In genomic region chr2:189580662-189581353, GRCh38 we compare ENCODE assay signal across 8 cellular contexts. TPM values are rescaled to one million over a fixed set of nuclear protein-coding genes. Genes with fewer than 3 reads are reported as not detected.
DNase-seq lines count a peak whose midpoint lies in the region; ATAC-seq and TF ChIP-seq lines count a peak whose summit lies in the region.

SLC40A1 (minus strand) TSS chr2:189580786; CDS start chr2:189580460, 326 bp downstream.

- peak within 1 kb of the TSS; percentile 77 for H3K18ac ChIP-seq in neuronal stem cell (ENCODE audit: low read length)

- H3K27ac ChIP-seq in neuronal stem cell (replicated peaks; ENCODE audit: low read length) = no peak within 1 kb of the TSS
- peak within 1 kb of the TSS; percentile 87 to 93 for H3K27ac ChIP-seq in testis

- no peak within 1 kb of the TSS for H3K4ac ChIP-seq in neuronal stem cell (ENCODE audit: low read length)

- H2BK5ac ChIP-seq in neuronal stem cell (ENCODE audit: low read length) = peak within 1 kb of the TSS; percentile 19

- peak; percentile 18 for TF ChIP-seq POLR2A in testis (IDR thresholded peaks at IDR 0.05)

- H3K9ac ChIP-seq in neuronal stem cell (ENCODE audit: low read depth, low read length, poor library complexity) = peak within 1 kb of the TSS; percentile 32

- H3K27me3 ChIP-seq in neuronal stem cell (ENCODE audit: control insufficient read depth in 3 of 3, insufficient read depth in 3 of 3, low read depth in 1 of 3, low read length in 3 of 3) = peaks cover 9 to 41% (median 39%) of the 10 kb centered on the region in 3 experiments
- H3K27me3 ChIP-seq in testis = no peaks in the 10 kb centered on the region

- peak in 1 of 3 experiments; percentile 1 for TF ChIP-seq CTCF in testis (IDR thresholded peaks at IDR 0.05)

- H3K4me3 ChIP-seq in neuronal stem cell (ENCODE audit: low read length in 2 of 2) = peak within 1 kb of the TSS; percentile 62 to 85
- peak within 1 kb of the TSS; percentile 75 to 81 for H3K4me3 ChIP-seq in testis

- H2BK12ac ChIP-seq in neuronal stem cell (ENCODE audit: low read length) = no peak within 1 kb of the TSS

- peaks cover 2 to 5% of the 10 kb centered on the region in 2 donors for H3K4me1 ChIP-seq in neuronal stem cell (ENCODE audit: control insufficient read depth in 2 of 2, insufficient read depth in 1 of 2, low read depth in 1 of 2, low read length in 2 of 2)
- peaks cover 7% of the 10 kb centered on the region for H3K4me1 ChIP-seq in testis

- H2AK5ac ChIP-seq in neuronal stem cell (ENCODE audit: low read depth, low read length) = no peak within 1 kb of the TSS

- H2AFZ ChIP-seq in neuronal stem cell (ENCODE audit: low read length) = peak within 1 kb of the TSS; percentile 99

- peak; percentile 10 for DNase-seq in A172 (ENCODE audit: low spot score)
- peak; percentile 44 to 51 for DNase-seq in SHP77 (lab: John Stamatoyannopoulos, UW)
- peak; percentile 73 for DNase-seq in activated naive CD4-positive, alpha-beta T cell treated with Interleukin-2 at 50 U/mL for 16 hours
- DNase-seq in germinal center (ENCODE audit: low spot score) = peak; percentile 50
- DNase-seq in neuronal stem cell (ENCODE audit: low spot score) = peak; percentile 67
- DNase-seq in testis = peak; percentile 86

- WGBS in neuronal stem cell (ENCODE audit: extremely low coverage in 2 of 2, insufficient read length in 2 of 2, insufficient replicate concordance in 1 of 2), 2 donors = no CpG with 5 or more reads among the region's 78 CpGs
- WGBS in testis, 2 donors = 1% methylated on average over 35 to 52 of the region's 78 CpGs

- ATAC-seq in GM18868 (IDR thresholded peaks at IDR 0.05; ENCODE audit: unreplicated experiment) = peak; percentile 64
- peak; percentile 41 for ATAC-seq in HG03565 (IDR thresholded peaks at IDR 0.05; ENCODE audit: unreplicated experiment)

- no peaks in the 10 kb centered on the region for H3K36me3 ChIP-seq in neuronal stem cell (replicated peaks in 1 of 2; ENCODE audit: control insufficient read depth in 2 of 2, insufficient read depth in 2 of 2, low read length in 2 of 2)
- H3K36me3 ChIP-seq in testis (ENCODE audit: low read depth, missing control alignments) = no peaks in the 10 kb centered on the region

- peak within 1 kb of the TSS; percentile 48 for H3K23ac ChIP-seq in neuronal stem cell (ENCODE audit: low read depth, low read length, poor library complexity)

- peaks cover 1 to 6% of the 10 kb centered on the region in 2 donors for H3K9me3 ChIP-seq in neuronal stem cell (replicated peaks in 1 of 2; ENCODE audit: control insufficient read depth in 2 of 2, insufficient read depth in 1 of 2, low read depth in 1 of 2, low read length in 2 of 2)
- no peaks in the 10 kb centered on the region for H3K9me3 ChIP-seq in testis

- H2BK120ac ChIP-seq in neuronal stem cell (ENCODE audit: low read depth, low read length) = no peak within 1 kb of the TSS

- intact Hi-C loops in testis (cut with DNase I; ENCODE audit: low total_unique reads) = no loop called here

- H3K79me1 ChIP-seq in neuronal stem cell (ENCODE audit: low read depth, low read length) = no peaks in the 10 kb centered on the region

- H4K91ac ChIP-seq in neuronal stem cell (ENCODE audit: low read depth, low read length, poor library complexity) = no peak within 1 kb of the TSS

- peak within 1 kb of the TSS; percentile 90 for H3K4me2 ChIP-seq in neuronal stem cell (ENCODE audit: insufficient read depth, low read length, poor library complexity, severe bottlenecking)

- H2BK15ac ChIP-seq in neuronal stem cell (ENCODE audit: low read length) = peak within 1 kb of the TSS; percentile 30

- no peak within 1 kb of the TSS for H4K8ac ChIP-seq in neuronal stem cell (ENCODE audit: low read depth, low read length)

- no peak within 1 kb of the TSS for H3K14ac ChIP-seq in neuronal stem cell (ENCODE audit: low read length)

RNA-seq across cellular contexts. Expression of gene SLC40A1, which starts in this region (rescaled TPM):
- 1.2 and 1.4 TPM in 2 replicates for total RNA-seq in A172 (2014; rRNA removed; shearing (Covaris generic))
- polyA plus RNA-seq in neuronal stem cell (2013, experiment 1 of 2) = 0.43 TPM
- polyA plus RNA-seq in neuronal stem cell (2013, experiment 2 of 2) = 0.44 TPM
- total RNA-seq in testis = 10 to 100 TPM; 52.3 to 58.7 TPM
- polyA plus RNA-seq in testis (ENCODE audit: insufficient read depth, low read depth, low replicate concordance) = 64.0 TPM

Comparison
In these comparisons a context has a peak if more than half of its experiments do, and no peak if none do; other contexts are left out.
1. RNA of gene SLC40A1 (total RNA-seq): 52.3 to 58.7 TPM in testis; 1.2 to 1.4 TPM in A172; every median in the first group is over 10 times any median in the second.
2. DNase-seq: peak in every context shown above with its lines; median percentile 86 in testis; 73 in activated naive CD4-positive, alpha-beta T cell treated with Interleukin-2 at 50 U/mL for 16 hours; 67 in neuronal stem cell; 50 in germinal center; 48 in SHP77; 10 in A172.